ENCODE assay signal across 20 cellular contexts in the genomic region with DNA sequence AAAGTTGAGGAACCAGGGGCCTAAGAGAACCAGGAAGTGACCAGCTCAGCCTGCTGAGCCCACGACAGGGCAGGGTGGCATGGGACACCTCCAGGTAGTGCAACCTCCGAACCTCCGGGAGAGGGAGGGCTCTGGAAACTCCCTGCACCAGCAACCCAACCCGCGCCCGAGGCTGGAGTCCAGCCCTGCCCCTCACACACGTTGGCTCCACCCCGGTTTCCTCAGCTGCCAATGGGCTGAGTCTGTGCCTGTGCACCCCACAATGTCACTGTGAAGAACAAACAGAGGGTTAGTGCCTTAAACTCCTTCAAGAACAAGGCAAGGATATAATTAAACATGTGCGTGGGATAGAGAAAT. TPM values are rescaled to one million over a fixed set of nuclear protein-coding genes. Genes with fewer than 3 reads are reported as not detected.
DNase-seq lines count a peak whose midpoint lies in the region; ATAC-seq and TF ChIP-seq lines count a peak whose summit lies in the region.
"Had no signal": no experiment of that assay in that cellular context is flagged by ENCODE, and none has a peak within 500 bp of the region (broad histone marks: within the 10 kb centered on the region; RNA-seq: fewer than 3 reads in every experiment).

No MANE protein-coding gene starts in this region.

- no peak overlapping the region for H3T11ph ChIP-seq in H9 (ENCODE audit: low read length)

- H3K27ac ChIP-seq in H9 (ENCODE audit: insufficient read length, low read depth, low read length) (no peak overlapping the region), foreskin keratinocyte (no peak overlapping the region), psoas muscle (no peak overlapping the region)
- H3K27ac ChIP-seq: gastroesophageal sphincter, KMS-11, pancreas, testis had no signal

- H2AK5ac ChIP-seq in H9 (ENCODE audit: insufficient read length, low read length): no peak overlapping the region

- H3K27ac Mint-ChIP-seq in H9 (no peak overlapping the region), WTC11 (no peak overlapping the region)
- H3K27ac Mint-ChIP-seq: CD8-positive, alpha-beta memory T cell; T-cell had no signal

- H3K14ac ChIP-seq in H9 (ENCODE audit: insufficient read depth, low read length): no peak overlapping the region; the same call in 1 of the 2 replicates

- H3K4me3 ChIP-seq in psoas muscle: no peak overlapping the region
- H3K4me3 ChIP-seq: gastroesophageal sphincter, pancreas, smooth muscle cell, testis had no signal

- H2BK12ac ChIP-seq in H9 (ENCODE audit: insufficient read length, low read depth, low read length): no peak overlapping the region

- H3K56ac ChIP-seq in H9 (ENCODE audit: insufficient read length, low read depth, low read length): no peak overlapping the region

- no peak overlapping the region for H2AFZ ChIP-seq in H9 (ENCODE audit: low read length)

- no peaks in the 10 kb centered on the region for H3K79me1 ChIP-seq in H9 (ENCODE audit: insufficient read depth, low read depth, low read length, poor library complexity, severe bottlenecking)

- H3K36me3 Mint-ChIP-seq in H9 (ENCODE audit: insufficient read depth in 1 of 3, low read depth in 3 of 3): no peaks in the 10 kb centered on the region
- no peaks in the 10 kb centered on the region for H3K36me3 Mint-ChIP-seq in WTC11
- H3K36me3 Mint-ChIP-seq: CD8-positive, alpha-beta memory T cell; T-cell had no signal

- H3K9me3 Mint-ChIP-seq in H9: no peaks in the 10 kb centered on the region
- H3K9me3 Mint-ChIP-seq in WTC11: no peaks in the 10 kb centered on the region
- H3K9me3 Mint-ChIP-seq: T-cell had no signal

- CTCF ChIA-PET in WTC11 (lab: Charles Lee): interaction anchor here (1.2 to 3.3 kb wide), 5 partner anchors 48 to 135 kb away, joined by 3 to 12 read pairs (median 5); no protein-coding TSS in a partner anchor

- H3K79me2 ChIP-seq in H9 (ENCODE audit: insufficient read depth, low read length): no peaks in the 10 kb centered on the region

- DNase-seq in Ammon's horn (ENCODE audit: low spot score): peak; percentile 47
- peak; percentile 74 for DNase-seq in H9
- peak; percentile 50 for DNase-seq in WTC11 (ENCODE audit: low spot score)
- peak in 1 of 2 donors; percentile 32 for DNase-seq in foreskin keratinocyte
- DNase-seq in psoas muscle: no peak
- DNase-seq in NCI-H748 treated with DMSO at 0.1 percent for 48 hours (lab: John Stamatoyannopoulos, UW): no peak
- no peak for DNase-seq in stimulated activated naive CD4-positive, alpha-beta T cell (lab: John Stamatoyannopoulos, UW)
- DNase-seq: activated CD4-positive, CD25-positive, alpha-beta regulatory T cell; CD8-positive, alpha-beta memory T cell; EL; NK-92 treated with Interleukin-12 subunit alpha and Interleukin-12 subunit beta, amount 100 ng/mL, for 24 hours; T-cell; testis had no signal

- no peak overlapping the region for H2BK5ac ChIP-seq in H9 (ENCODE audit: insufficient read length, low read length)

- H3K4me2 ChIP-seq in H9 (ENCODE audit: insufficient read depth, insufficient read length, low read length): no peak overlapping the region
- H3K4me2 ChIP-seq: KMS-11, smooth muscle cell had no signal

- POLR2A ChIA-PET in WTC11 (lab: Charles Lee): no interaction called here

- no peak overlapping the region for H3K9ac ChIP-seq in H9 (ENCODE audit: extremely low read depth, insufficient read length, low read length)
- H3K9ac ChIP-seq: KMS-11 had no signal

- no peaks in the 10 kb centered on the region for H4K20me1 ChIP-seq in H9 (ENCODE audit: control insufficient read depth, insufficient read depth, insufficient read length)

- H3K4me3 Mint-ChIP-seq in H9: no peak overlapping the region
- H3K4me3 Mint-ChIP-seq in WTC11: no peak overlapping the region
- H3K4me3 Mint-ChIP-seq: T-cell had no signal

- H2BK120ac ChIP-seq in H9 (ENCODE audit: low read depth, low read length, poor library complexity, severe bottlenecking): no peak overlapping the region

- H3K4me1 ChIP-seq in H9 (ENCODE audit: insufficient read depth, low read length): peaks cover 2% of the 10 kb centered on the region; the same call in 1 of the 2 replicates
- H3K4me1 ChIP-seq in foreskin keratinocyte: peaks cover 21% of the 10 kb centered on the region
- H3K4me1 ChIP-seq in psoas muscle: no peaks in the 10 kb centered on the region
- H3K4me1 ChIP-seq: gastroesophageal sphincter, pancreas, testis had no signal

- no peaks in the 10 kb centered on the region for H3K23me2 ChIP-seq in H9 (ENCODE audit: insufficient read length, low read depth, low read length, poor library complexity, severe bottlenecking)

- ATAC-seq in WTC11 (peak; percentile 93), foreskin keratinocyte (peak; percentile 75), psoas muscle (no peak), HG03045 (IDR thresholded peaks at IDR 0.05; ENCODE audit: unreplicated experiment) (no peak)
- ATAC-seq: gastroesophageal sphincter, pancreas, T-cell had no signal

- no peak overlapping the region for H2BK15ac ChIP-seq in H9 (ENCODE audit: low read depth, low read length)

- no peak overlapping the region for H2BK20ac ChIP-seq in H9 (ENCODE audit: low read depth, low read length, poor library complexity, severe bottlenecking)

- no peak overlapping the region for H3K4ac ChIP-seq in H9 (ENCODE audit: low read depth, low read length)

- no peak overlapping the region for H4K5ac ChIP-seq in H9 (ENCODE audit: insufficient read length, low read depth, low read length)

- TF ChIP-seq CTCF in H9 (conservative IDR thresholded peaks at IDR 0.05) (no peak), WTC11 (IDR thresholded peaks at IDR 0.05) (no peak), foreskin keratinocyte (conservative IDR thresholded peaks at IDR 0.05) (no peak), psoas muscle (IDR thresholded peaks at IDR 0.05) (no peak)

- intact Hi-C loops in psoas muscle (cut with DNase I): no loop called here

- no CpG with 5 or more reads among the region's 9 CpGs for whole genome bisulfite sequencing in H9 (ENCODE audit: extremely low coverage, insufficient read length, low lambda C conversion rate)
- WGBS in psoas muscle, 3 donors: 30 to 31% (median 31%) methylated on average over 9 of the region's 9 CpGs

- H3K27me3 Mint-ChIP-seq in H9 (ENCODE audit: low read depth) (peaks cover 35% of the 10 kb centered on the region), WTC11 (ENCODE audit: low read depth) (peaks cover 1% of the 10 kb centered on the region; the same call in 1 of the 2 replicates)

- H3K36me3 ChIP-seq in psoas muscle (ENCODE audit: insufficient read depth in 1 of 2, low read depth in 1 of 2): no peaks in the 10 kb centered on the region
- H3K36me3 ChIP-seq: gastroesophageal sphincter, pancreas had no signal

- H3K23ac ChIP-seq in H9 (ENCODE audit: insufficient read length, low read depth, low read length): no peak overlapping the region

- no peak overlapping the region for H3K18ac ChIP-seq in H9 (ENCODE audit: insufficient read length, low read depth, low read length)

- H3K4me1 Mint-ChIP-seq in H9 (peaks cover 31 to 47% of the 10 kb centered on the region in 2 experiments), WTC11 (peaks cover 28% of the 10 kb centered on the region)
- H3K4me1 Mint-ChIP-seq: CD8-positive, alpha-beta memory T cell; T-cell had no signal

- H3K27me3 ChIP-seq in H9 (ENCODE audit: insufficient read depth, low read length): no peaks in the 10 kb centered on the region; the same call in 1 of the 2 replicates
- peaks cover 14% of the 10 kb centered on the region for H3K27me3 ChIP-seq in foreskin keratinocyte
- H3K27me3 ChIP-seq in psoas muscle (ENCODE audit: insufficient read depth in 3 of 3, low read length in 2 of 3): peaks cover 0 to 86% (median 13%) of the 10 kb centered on the region in 3 donors
- H3K27me3 ChIP-seq: testis had no signal

- H3K9me3 ChIP-seq in H9 (ENCODE audit: control insufficient read depth, low read depth, low read length): no peaks in the 10 kb centered on the region
- no peaks in the 10 kb centered on the region for H3K9me3 ChIP-seq in psoas muscle
- H3K9me3 ChIP-seq: gastroesophageal sphincter, pancreas, testis had no signal

- H4K8ac ChIP-seq in H9 (replicated peaks; ENCODE audit: insufficient read length, low read depth, low read length): no peak overlapping the region

- H4K91ac ChIP-seq in H9 (ENCODE audit: insufficient read length, low read depth, low read length): no peak overlapping the region

TF ChIP-seq in WTC11, 78 proteins besides CTCF, POLR2A, EP300 and RAD21:
- TF ChIP-seq ZNF121 (CRISPR knock-in tag; IDR thresholded peaks at IDR 0.05) (peak; percentile 75; the same call in 1 of the 2 replicates), CREB1 (CRISPR knock-in tag; IDR thresholded peaks at IDR 0.05) (no peak)

RNA-seq across cellular contexts. Expression of gene UNC5A, which starts 17.0 kb away (rescaled TPM):
- total RNA-seq in H9 (2021) (4.4 and 5.3 TPM in 2 replicates), WTC11 (2021) (7.9 to 10.2 TPM (median 9.4 TPM) in 3 replicates), foreskin keratinocyte (0.18 and 0.51 TPM in 2 replicates), psoas muscle (under 1 TPM in 1 of 4 donors, not detected in 3; 0.10 TPM)
- polyA plus RNA-seq in foreskin keratinocyte (0.18 and 0.46 TPM in 2 replicates), psoas muscle (under 1 TPM in 2 of 3 donors, not detected in 1; 0.03 to 0.25 TPM)
- total RNA-seq: activated CD8-positive, alpha-beta memory T cell treated with anti-CD3 and anti-CD28 coated beads for 36 hours; CD8-positive, alpha-beta memory T cell; RPMI7951; smooth muscle cell; T-cell had no signal
- polyA plus RNA-seq: CD8-positive, alpha-beta memory T cell; smooth muscle cell had no signal

Comparison
In these comparisons a context has a peak if more than half of its experiments do, and no peak if none do; other contexts are left out.
1. DNase-seq: peak in Ammon's horn (single experiment), H9 (single experiment) and WTC11 (single experiment); none in psoas muscle (0 of 2), NCI-H748 treated with DMSO at 0.1 percent for 48 hours (single experiment) and stimulated activated naive CD4-positive, alpha-beta T cell (0 of 6).
2. ATAC-seq: peak in WTC11 (single experiment) and foreskin keratinocyte (single experiment); none in psoas muscle (0 of 4) and HG03045 (single experiment).